Comparison of ENCODE assay signal across 8 cellular contexts in the genomic region with DNA sequence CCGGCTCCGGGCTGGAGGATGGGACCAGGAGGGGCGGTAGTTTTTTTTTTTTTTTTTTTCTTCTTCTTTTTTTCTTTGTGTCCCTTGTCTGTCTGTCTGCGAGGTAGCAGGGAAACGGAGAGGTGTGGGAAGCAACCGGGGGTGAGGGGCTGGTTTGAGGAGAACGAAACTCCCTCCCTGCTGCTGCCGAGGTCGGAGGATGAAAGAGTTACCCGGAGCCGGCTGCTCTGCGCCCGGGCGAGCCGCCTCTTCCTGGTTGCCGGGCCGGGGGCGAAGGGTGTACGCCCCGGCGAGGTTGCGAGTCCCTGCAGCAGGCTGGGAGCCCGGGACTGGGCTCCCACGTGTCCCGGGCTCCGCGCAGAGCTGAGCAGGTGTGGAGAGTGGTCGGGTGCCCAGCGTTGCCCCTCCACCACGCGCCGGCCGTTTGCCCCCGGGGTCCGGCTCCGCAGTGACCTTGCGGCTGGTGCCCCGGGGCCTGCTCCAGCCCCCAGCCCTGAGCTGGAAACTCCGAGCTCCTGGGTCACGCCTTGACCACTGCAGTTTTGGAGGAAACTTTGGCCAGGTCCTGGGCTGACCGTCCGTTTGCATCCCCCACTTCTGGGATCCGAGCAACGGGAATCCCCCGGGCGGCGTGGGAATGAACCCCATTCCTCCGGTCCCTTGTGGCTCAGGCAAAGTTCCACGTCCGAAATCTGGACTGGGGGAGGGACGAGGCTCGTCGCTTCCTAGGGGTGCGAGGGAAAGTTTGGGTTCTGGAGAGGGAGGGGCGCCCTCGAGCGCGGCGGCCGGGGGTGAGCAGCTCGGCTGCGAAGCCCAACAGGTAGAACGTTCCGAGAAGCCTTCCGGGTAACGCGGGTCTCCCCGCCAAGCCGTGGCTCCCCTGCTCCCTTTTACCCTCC. TPM values are rescaled to one million over a fixed set of nuclear protein-coding genes. Genes with fewer than 3 reads are reported as not detected.
DNase-seq lines count a peak whose midpoint lies in the region; ATAC-seq and TF ChIP-seq lines count a peak whose summit lies in the region.

No MANE protein-coding gene starts in this region.

- 1% methylated on average over 69 of the region's 69 CpGs for WGBS in liver

- H3K9me3 ChIP-seq in CD4-positive, alpha-beta T cell (ENCODE audit: control insufficient read depth, low read length), result no peaks in the 10 kb centered on the region
- H3K9me3 ChIP-seq in HUES6 (ENCODE audit: control insufficient read depth, insufficient read depth, low read depth, low read length) (no peaks in the 10 kb centered on the region), liver (ENCODE audit: control insufficient read depth in 4 of 4, low read length in 3 of 4) (no peaks in the 10 kb centered on the region)

- H3K4me1 Mint-ChIP-seq in CD4-positive, alpha-beta T cell (ENCODE audit: low read depth), result peaks cover 57% of the 10 kb centered on the region

- peaks cover 41% of the 10 kb centered on the region for H3K36me3 Mint-ChIP-seq in CD4-positive, alpha-beta T cell (ENCODE audit: low read depth)

- H3K4me1 ChIP-seq in HUES6 (ENCODE audit: control insufficient read depth, insufficient read depth, low read length) (peaks cover 32% of the 10 kb centered on the region), liver (ENCODE audit: control insufficient read depth in 4 of 4, insufficient read depth in 4 of 4, low read length in 3 of 4) (peaks cover 6 to 35% (median 21%) of the 10 kb centered on the region in 4 donors)

- H3K27ac Mint-ChIP-seq in CD4-positive, alpha-beta T cell, result peak overlapping the region; percentile 86

- TF ChIP-seq RAD21 in liver (IDR thresholded peaks at IDR 0.05), result no peak

- peak overlapping the region; percentile 78 for H3K27ac ChIP-seq in CD4-positive, alpha-beta T cell (ENCODE audit: low read depth, low read length)
- H3K27ac ChIP-seq in HUES6 (ENCODE audit: low read depth, low read length) (peak overlapping the region; percentile 31; the same call in 1 of the 2 replicates), liver (ENCODE audit: low read depth in 1 of 2, low read length in 2 of 2) (peak overlapping the region in 1 of 2 donors; percentile 60)

- peak; percentile 52 for ATAC-seq in CD4-positive, alpha-beta T cell (ENCODE audit: poor library complexity)
- no peak for ATAC-seq in HG03342 (IDR thresholded peaks at IDR 0.05; ENCODE audit: unreplicated experiment)

- POLR2A ChIA-PET in CD4-positive, alpha-beta T cell (lab: Charles Lee), result interaction anchor here (0.6 to 6.2 kb wide), 23 partner anchors 9 to 963 kb away, joined by 3 to 56 read pairs (median 4); no protein-coding TSS in a partner anchor

- H3K4me3 ChIP-seq in HUES6 (ENCODE audit: low read depth, low read length), result peak overlapping the region; percentile 93
- H3K4me3 ChIP-seq in choroid plexus epithelial cell (ENCODE audit: low read depth, low read length), result peak overlapping the region; percentile 88
- H3K4me3 ChIP-seq in liver (ENCODE audit: low read depth in 1 of 3, low read length in 3 of 3), result peak overlapping the region; percentile 38 to 68 (median 64)

- no peaks in the 10 kb centered on the region for H3K27me3 ChIP-seq in CD4-positive, alpha-beta T cell (ENCODE audit: control insufficient read depth, insufficient read depth, low read length)
- H3K27me3 ChIP-seq in HUES6 (ENCODE audit: control insufficient read depth, insufficient read depth, low read length) (peaks cover 27% of the 10 kb centered on the region), liver (ENCODE audit: control insufficient read depth in 4 of 4, insufficient read depth in 4 of 4, low read length in 3 of 4) (no peaks in the 10 kb centered on the region)

- intact Hi-C loops in CD4-positive, alpha-beta T cell (cut with DNase I, micrococcal nuclease), result loop anchor here (2.0 to 10.0 kb wide), 10 partner anchors 27 to 497 kb away; a partner anchor contains a TSS

- no peak for TF ChIP-seq CTCF in CD4-positive, alpha-beta T cell (IDR thresholded peaks at IDR 0.05)
- TF ChIP-seq CTCF in choroid plexus epithelial cell (conservative IDR thresholded peaks at IDR 0.05; ENCODE audit: low read depth, low read length) (no peak), liver (IDR thresholded peaks at IDR 0.05; ENCODE audit: low read depth, low read length, missing input control) (no peak)

- no peaks in the 10 kb centered on the region for H3K27me3 Mint-ChIP-seq in CD4-positive, alpha-beta T cell

- CTCF ChIA-PET in CD4-positive, alpha-beta T cell (lab: Charles Lee), result interaction anchor here (0.7 to 3.5 kb wide), 15 partner anchors 10 to 501 kb away, joined by 3 to 15 read pairs (median 4); no protein-coding TSS in a partner anchor

- peak; percentile 48 to 67 (median 53) for DNase-seq in CD4-positive, alpha-beta T cell
- DNase-seq in activated CD4-positive, CD25-positive, alpha-beta regulatory T cell (lab: John Stamatoyannopoulos, UW), result peak in 3 of 4 experiments; percentile 18 to 46 (median 38)
- DNase-seq in choroid plexus epithelial cell (ENCODE audit: low read depth), result no peak
- DNase-seq in stimulated activated CD8-positive, alpha-beta memory T cell treated with anti-CD3 and anti-CD28 coated beads, Interleukin-4, amount 100 ng/mL, for 48 hours, result peak; percentile 66
- DNase-seq in pons (ENCODE audit: low spot score), result no peak

- H3K9me3 Mint-ChIP-seq in CD4-positive, alpha-beta T cell, result no peaks in the 10 kb centered on the region

- H3K4me3 Mint-ChIP-seq in CD4-positive, alpha-beta T cell, result peak overlapping the region; percentile 99

- H3K36me3 ChIP-seq in HUES6 (ENCODE audit: control insufficient read depth, insufficient read depth, low read length), result no peaks in the 10 kb centered on the region
- H3K36me3 ChIP-seq in liver (ENCODE audit: control insufficient read depth in 4 of 4, insufficient read depth in 3 of 4, low read depth in 1 of 4, low read length in 3 of 4), result no peaks in the 10 kb centered on the region

- H3K9ac ChIP-seq in HUES6 (ENCODE audit: low read length) (peak overlapping the region; percentile 68), liver (ENCODE audit: low read depth in 1 of 2, low read length in 2 of 2) (no peak overlapping the region)

TF ChIP-seq in liver, 16 proteins besides CTCF, POLR2A, EP300 and RAD21 (continues in another document):
- TF ChIP-seq, protein P1, sequence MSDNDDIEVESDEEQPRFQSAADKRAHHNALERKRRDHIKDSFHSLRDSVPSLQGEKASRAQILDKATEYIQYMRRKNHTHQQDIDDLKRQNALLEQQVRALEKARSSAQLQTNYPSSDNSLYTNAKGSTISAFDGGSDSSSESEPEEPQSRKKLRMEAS (IDR thresholded peaks at IDR 0.05), result no peak
- TF ChIP-seq RXRA (IDR thresholded peaks at IDR 0.05), result no peak
- TF ChIP-seq GABPA (IDR thresholded peaks at IDR 0.05 in 1 of 2, conservative IDR thresholded peaks at IDR 0.05 in 1 of 2), result no peak
- no peak for TF ChIP-seq YY1 (IDR thresholded peaks at IDR 0.05)
- TF ChIP-seq JUND (IDR thresholded peaks at IDR 0.05), result no peak
- TF ChIP-seq, protein P2, sequence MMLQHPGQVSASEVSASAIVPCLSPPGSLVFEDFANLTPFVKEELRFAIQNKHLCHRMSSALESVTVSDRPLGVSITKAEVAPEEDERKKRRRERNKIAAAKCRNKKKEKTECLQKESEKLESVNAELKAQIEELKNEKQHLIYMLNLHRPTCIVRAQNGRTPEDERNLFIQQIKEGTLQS (IDR thresholded peaks at IDR 0.05), result no peak
- TF ChIP-seq HNF4A (conservative IDR thresholded peaks at IDR 0.05), result no peak
- no peak for TF ChIP-seq SP1 (IDR thresholded peaks at IDR 0.05)
- TF ChIP-seq FOXA2 (IDR thresholded peaks at IDR 0.05), result no peak
- TF ChIP-seq, protein P3, sequence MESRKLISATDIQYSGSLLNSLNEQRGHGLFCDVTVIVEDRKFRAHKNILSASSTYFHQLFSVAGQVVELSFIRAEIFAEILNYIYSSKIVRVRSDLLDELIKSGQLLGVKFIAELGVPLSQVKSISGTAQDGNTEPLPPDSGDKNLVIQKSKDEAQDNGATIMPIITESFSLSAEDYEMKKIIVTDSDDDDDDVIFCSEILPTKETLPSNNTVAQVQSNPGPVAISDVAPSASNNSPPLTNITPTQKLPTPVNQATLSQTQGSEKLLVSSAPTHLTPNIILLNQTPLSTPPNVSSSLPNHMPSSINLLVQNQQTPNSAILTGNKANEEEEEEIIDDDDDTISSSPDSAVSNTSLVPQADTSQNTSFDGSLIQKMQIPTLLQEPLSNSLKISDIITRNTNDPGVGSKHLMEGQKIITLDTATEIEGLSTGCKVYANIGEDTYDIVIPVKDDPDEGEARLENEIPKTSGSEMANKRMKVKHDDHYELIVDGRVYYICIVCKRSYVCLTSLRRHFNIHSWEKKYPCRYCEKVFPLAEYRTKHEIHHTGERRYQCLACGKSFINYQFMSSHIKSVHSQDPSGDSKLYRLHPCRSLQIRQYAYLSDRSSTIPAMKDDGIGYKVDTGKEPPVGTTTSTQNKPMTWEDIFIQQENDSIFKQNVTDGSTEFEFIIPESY (IDR thresholded peaks at IDR 0.05), result no peak
- no peak for TF ChIP-seq NR2F2 (IDR thresholded peaks at IDR 0.05)
- no peak for TF ChIP-seq EGR1 (IDR thresholded peaks at IDR 0.05; ENCODE audit: low read depth in 2 of 2)
- no peak for TF ChIP-seq HNF4G (IDR thresholded peaks at IDR 0.05)
- TF ChIP-seq, protein P4, sequence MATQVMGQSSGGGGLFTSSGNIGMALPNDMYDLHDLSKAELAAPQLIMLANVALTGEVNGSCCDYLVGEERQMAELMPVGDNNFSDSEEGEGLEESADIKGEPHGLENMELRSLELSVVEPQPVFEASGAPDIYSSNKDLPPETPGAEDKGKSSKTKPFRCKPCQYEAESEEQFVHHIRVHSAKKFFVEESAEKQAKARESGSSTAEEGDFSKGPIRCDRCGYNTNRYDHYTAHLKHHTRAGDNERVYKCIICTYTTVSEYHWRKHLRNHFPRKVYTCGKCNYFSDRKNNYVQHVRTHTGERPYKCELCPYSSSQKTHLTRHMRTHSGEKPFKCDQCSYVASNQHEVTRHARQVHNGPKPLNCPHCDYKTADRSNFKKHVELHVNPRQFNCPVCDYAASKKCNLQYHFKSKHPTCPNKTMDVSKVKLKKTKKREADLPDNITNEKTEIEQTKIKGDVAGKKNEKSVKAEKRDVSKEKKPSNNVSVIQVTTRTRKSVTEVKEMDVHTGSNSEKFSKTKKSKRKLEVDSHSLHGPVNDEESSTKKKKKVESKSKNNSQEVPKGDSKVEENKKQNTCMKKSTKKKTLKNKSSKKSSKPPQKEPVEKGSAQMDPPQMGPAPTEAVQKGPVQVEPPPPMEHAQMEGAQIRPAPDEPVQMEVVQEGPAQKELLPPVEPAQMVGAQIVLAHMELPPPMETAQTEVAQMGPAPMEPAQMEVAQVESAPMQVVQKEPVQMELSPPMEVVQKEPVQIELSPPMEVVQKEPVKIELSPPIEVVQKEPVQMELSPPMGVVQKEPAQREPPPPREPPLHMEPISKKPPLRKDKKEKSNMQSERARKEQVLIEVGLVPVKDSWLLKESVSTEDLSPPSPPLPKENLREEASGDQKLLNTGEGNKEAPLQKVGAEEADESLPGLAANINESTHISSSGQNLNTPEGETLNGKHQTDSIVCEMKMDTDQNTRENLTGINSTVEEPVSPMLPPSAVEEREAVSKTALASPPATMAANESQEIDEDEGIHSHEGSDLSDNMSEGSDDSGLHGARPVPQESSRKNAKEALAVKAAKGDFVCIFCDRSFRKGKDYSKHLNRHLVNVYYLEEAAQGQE (IDR thresholded peaks at IDR 0.05), result no peak

RNA-seq across cellular contexts. Expression of a gene that starts 1.2 kb away (rescaled TPM):
- total RNA-seq in CD4-positive, alpha-beta T cell, result 10 to 100 TPM; 53.4 to 53.6 TPM
- 10 to 100 TPM in 1 of 2 donors, 1 to 10 TPM in 1; 6.1 to 11.1 TPM for total RNA-seq in liver
- polyA plus RNA-seq in liver, result 1 to 10 TPM in 1 of 2 donors, under 1 TPM in 1; 0.57 to 1.2 TPM

Comparison
In these comparisons a context has a peak if more than half of its experiments do, and no peak if none do; other contexts are left out.
1. DNase-seq: peak in CD4-positive, alpha-beta T cell (10 of 10), activated CD4-positive, CD25-positive, alpha-beta regulatory T cell (3 of 4) and stimulated activated CD8-positive, alpha-beta memory T cell treated with anti-CD3 and anti-CD28 coated beads, Interleukin-4, amount 100 ng/mL, for 48 hours (single experiment); none in choroid plexus epithelial cell (single experiment) and pons (single experiment).
2. RNA of a gene that starts 1.2 kb away (total RNA-seq): 53.4 to 53.6 TPM in CD4-positive, alpha-beta T cell; 6.1 to 11.1 TPM in liver; every median in the first group is over 4 times any median in the second.
3. Peak in every context shown above with its lines, with median percentiles within 50 percentile points of each other: H3K4me3 ChIP-seq.